Comparison of ENCODE assay signal across 22 cellular contexts in genomic region chrX:2409796-2410195, GRCh38.
DNase-seq lines count a peak whose midpoint lies in the region; ATAC-seq, FAIRE-seq and TF ChIP-seq lines count a peak whose summit lies in the region.
"Had no signal": no experiment of that assay in that cellular context is flagged by ENCODE, and none has a peak within 500 bp of the region (broad histone marks: within the 10 kb centered on the region; RNA-seq: fewer than 3 reads in every experiment).

No MANE protein-coding gene starts in this region.

- H4K20me1 ChIP-seq in HCT116 (ENCODE audit: insufficient read depth), result no peaks in the 10 kb centered on the region

- H3K9me2 ChIP-seq in HCT116 (ENCODE audit: insufficient read depth), result no peaks in the 10 kb centered on the region

- no peak for ATAC-seq in A549
- no peak for ATAC-seq in HCT116
- ATAC-seq in left colon, result peak; percentile 13
- no peak for ATAC-seq in right cardiac atrium
- no peak for ATAC-seq in GM21737 (IDR thresholded peaks at IDR 0.05; ENCODE audit: unreplicated experiment)
- ATAC-seq in foreskin keratinocyte, result no peak

- TF ChIP-seq POLR2A in A549 (IDR thresholded peaks at IDR 0.05; ENCODE audit: low read length) (no peak), HCT116 (IDR thresholded peaks at IDR 0.05; ENCODE audit: borderline replicate concordance, extremely low read depth, insufficient read depth, insufficient read length) (no peak)

- TF ChIP-seq EP300 in A549 (IDR thresholded peaks at IDR 0.05), result no peak

- no peaks in the 10 kb centered on the region for H3K9me3 ChIP-seq in A549
- H3K9me3 ChIP-seq in HCT116 (ENCODE audit: control insufficient read depth in 1 of 2, insufficient read depth in 1 of 2, low read depth in 1 of 2, low read length in 2 of 2), result no peaks in the 10 kb centered on the region
- H3K9me3 ChIP-seq in right cardiac atrium (ENCODE audit: control insufficient read depth, low read length), result no peaks in the 10 kb centered on the region

- TF ChIP-seq CTCF in A549 (IDR thresholded peaks at IDR 0.05) (no peak), HCT116 (IDR thresholded peaks at IDR 0.05 in 2 of 3, conservative IDR thresholded peaks at IDR 0.05 in 1 of 3; ENCODE audit: borderline replicate concordance in 1 of 3, insufficient read depth in 1 of 3, low read depth in 2 of 3, low read length in 2 of 3) (no peak), nephron (IDR thresholded peaks at IDR 0.05; ENCODE audit: unreplicated experiment in 3 of 3) (no peak), foreskin keratinocyte (conservative IDR thresholded peaks at IDR 0.05) (no peak)

- no peaks in the 10 kb centered on the region for H3K79me2 ChIP-seq in HCT116 (ENCODE audit: insufficient read depth, low read length)

- H3K27ac ChIP-seq in A549, result peak overlapping the region; percentile 62 to 82
- H3K27ac ChIP-seq in HCT116 (ENCODE audit: low read depth, low read length), result peak overlapping the region; percentile 61
- H3K27ac ChIP-seq in right cardiac atrium (ENCODE audit: low read length), result no peak overlapping the region
- no peak overlapping the region for H3K27ac ChIP-seq in foreskin keratinocyte
- H3K27ac ChIP-seq: GM23248 had no signal

- CTCF ChIA-PET in A549 (lab: Yijun Ruan, JAX) (no interaction called here), HCT116 (lab: Charles Lee) (no interaction called here)

- H3K27ac Mint-ChIP-seq in nephron, result peak overlapping the region in 2 of 3 experiments; percentile 5 to 53
- H3K27ac Mint-ChIP-seq: B cell; CD4-positive, alpha-beta T cell had no signal

- WGBS in A549 (ENCODE audit: missing lambda C conversion rate), result 87% methylated on average over 8 of the region's 8 CpGs
- 97% methylated on average over 8 of the region's 8 CpGs for WGBS in right cardiac atrium

- H3K9me3 Mint-ChIP-seq in nephron, result peaks cover 9% of the 10 kb centered on the region
- H3K9me3 Mint-ChIP-seq: CD4-positive, alpha-beta T cell had no signal

- no peak overlapping the region for H3K4me3 Mint-ChIP-seq in nephron
- H3K4me3 Mint-ChIP-seq: B cell; CD4-positive, alpha-beta T cell had no signal

- H3K36me3 ChIP-seq in HCT116 (ENCODE audit: control insufficient read depth in 1 of 2, insufficient read depth in 2 of 2, low read length in 2 of 2), result peaks cover 0 to 5% of the 10 kb centered on the region in 2 experiments; a peak in 1 of 4 replicates

- no peak overlapping the region for H3K9ac ChIP-seq in HCT116 (ENCODE audit: low read length)
- H3K9ac ChIP-seq: GM23248 had no signal

- RAD21 ChIA-PET in HCT116 (lab: Charles Lee; ENCODE audit: low non-redundant PET in 1 of 2, low total read pairs in 2 of 2, uncharacterized antibody in 2 of 2, unreplicated experiment in 2 of 2), result no interaction called here

- no peak overlapping the region for H3K4me3 ChIP-seq in A549
- no peak overlapping the region for H3K4me3 ChIP-seq in HCT116 (replicated peaks in 1 of 2; ENCODE audit: low read depth in 1 of 2, low read length in 2 of 2)
- H3K4me3 ChIP-seq in right cardiac atrium (ENCODE audit: low read length), result no peak overlapping the region
- H3K4me3 ChIP-seq: GM23248 had no signal

- H3K4me2 ChIP-seq in A549 (peak overlapping the region; percentile 72), HCT116 (ENCODE audit: low read length) (peak overlapping the region; percentile 62; the same call in 1 of the 2 replicates)

- H3K27me3 ChIP-seq in HCT116 (ENCODE audit: insufficient read depth, low read length), result no peaks in the 10 kb centered on the region
- no peaks in the 10 kb centered on the region for H3K27me3 ChIP-seq in right cardiac atrium (ENCODE audit: control insufficient read depth, insufficient read depth)
- no peaks in the 10 kb centered on the region for H3K27me3 ChIP-seq in foreskin keratinocyte

- H3K4me1 ChIP-seq in A549 (peaks cover 25% of the 10 kb centered on the region), HCT116 (ENCODE audit: control insufficient read depth in 1 of 2, insufficient read depth in 2 of 2, low read length in 2 of 2) (peaks cover 21 to 26% of the 10 kb centered on the region in 2 experiments), right cardiac atrium (ENCODE audit: control insufficient read depth, insufficient read depth, low read length) (no peaks in the 10 kb centered on the region), foreskin keratinocyte (peaks cover 7% of the 10 kb centered on the region)

- DNase-seq in A549 (ENCODE audit: low read depth in 1 of 2, low spot score in 1 of 2), result no peak
- no peak for DNase-seq in HCT116 (ENCODE audit: low read depth, low spot score)
- DNase-seq in left colon, result no peak
- no peak for DNase-seq in right cardiac atrium
- no peak for DNase-seq in NCI-H526 (lab: John Stamatoyannopoulos, UW)
- no peak for DNase-seq in foreskin keratinocyte
- DNase-seq: 8988T; ACHN; C1 segment of cervical spinal cord; CD4-positive, alpha-beta T cell; DMS153; DMS79 treated with DMSO at 0.1 percent for 48 hours; EL; GDM1; GM23248 had no signal

- H3K36me3 Mint-ChIP-seq in nephron (ENCODE audit: low read depth), result peaks cover 47% of the 10 kb centered on the region

- FAIRE-seq in A549 (lab: Jason Lieb, UNC), result no peak
- FAIRE-seq: D721Med, GM12892, GM19239, H54 had no signal

- no TSS peak for BruUV-seq in HCT116 (replicated peaks; lab: Mats Ljungman, UMichigan)

- TF ChIP-seq RAD21 in A549 (conservative IDR thresholded peaks at IDR 0.05 in 1 of 2, IDR thresholded peaks at IDR 0.05 in 1 of 2) (no peak), HCT116 (IDR thresholded peaks at IDR 0.05; ENCODE audit: low read depth) (no peak)

- intact Hi-C loops in HCT116 (cut with micrococcal nuclease), result no loop called here
- intact Hi-C loops in left colon (cut with DNase I, micrococcal nuclease), result no loop called here
- intact Hi-C loops in right cardiac atrium (cut with DNase I), result no loop called here

- no peaks in the 10 kb centered on the region for H3K27me3 Mint-ChIP-seq in nephron (ENCODE audit: low read depth)
- H3K27me3 Mint-ChIP-seq: B cell; CD4-positive, alpha-beta T cell had no signal

- POLR2A ChIA-PET in A549 (lab: Yijun Ruan, JAX) (no interaction called here), HCT116 (lab: Charles Lee) (no interaction called here)

- peaks cover 6% of the 10 kb centered on the region for H3K4me1 Mint-ChIP-seq in nephron

- H2AFZ ChIP-seq in HCT116 (ENCODE audit: low read depth, low read length, poor library complexity, severe bottlenecking), result no peak overlapping the region
- H2AFZ ChIP-seq: GM23248 had no signal

TF ChIP-seq in A549, 52 proteins besides CTCF, POLR2A, EP300 and RAD21:
- no peak for TF ChIP-seq CHD4 (IDR thresholded peaks at IDR 0.05; ENCODE audit: borderline replicate concordance)
- no peak for TF ChIP-seq SREBF2 (IDR thresholded peaks at IDR 0.05)
- TF ChIP-seq RFX5 (IDR thresholded peaks at IDR 0.05), result no peak
- TF ChIP-seq HOXB13 (CRISPR knock-in tag; IDR thresholded peaks at IDR 0.05; ENCODE audit: low read depth), result no peak
- TF ChIP-seq BHLHE40 (IDR thresholded peaks at IDR 0.05; ENCODE audit: low read depth, low read length), result no peak
- no peak for TF ChIP-seq ATOH8 (CRISPR knock-in tag; IDR thresholded peaks at IDR 0.05; ENCODE audit: low read depth)
- no peak for TF ChIP-seq PHF8 (IDR thresholded peaks at IDR 0.05; ENCODE audit: borderline replicate concordance, low read depth)
- no peak for TF ChIP-seq NPAS2 (CRISPR knock-in tag; IDR thresholded peaks at IDR 0.05; ENCODE audit: borderline replicate concordance)
- no peak for TF ChIP-seq E2F6 (IDR thresholded peaks at IDR 0.05; ENCODE audit: borderline replicate concordance, low read depth)
- TF ChIP-seq CBX2 (IDR thresholded peaks at IDR 0.05; ENCODE audit: borderline replicate concordance, low read depth), result no peak
- no peak for TF ChIP-seq FOXS1 (CRISPR knock-in tag; IDR thresholded peaks at IDR 0.05)

TF ChIP-seq in HCT116, 20 proteins besides CTCF, POLR2A, EP300 and RAD21 (continues in another document):
- TF ChIP-seq ELF1 (IDR thresholded peaks at IDR 0.05; ENCODE audit: borderline replicate concordance, low read depth), result no peak
- TF ChIP-seq POLR2AphosphoS5 (IDR thresholded peaks at IDR 0.05; ENCODE audit: low read depth, low read length), result no peak
- no peak for TF ChIP-seq EZH2 (IDR thresholded peaks at IDR 0.05)
- no peak for TF ChIP-seq TCF7L2 (IDR thresholded peaks at IDR 0.05; ENCODE audit: borderline replicate concordance, extremely low read depth, insufficient read depth, insufficient read length)
- TF ChIP-seq ZFX (IDR thresholded peaks at IDR 0.05), result no peak
- no peak for TF ChIP-seq MAX (IDR thresholded peaks at IDR 0.05)
- TF ChIP-seq ZNF274 (IDR thresholded peaks at IDR 0.05; ENCODE audit: low read depth, low read length), result no peak
- no peak for TF ChIP-seq CEBPB (IDR thresholded peaks at IDR 0.05; ENCODE audit: low read depth)
- TF ChIP-seq YY1 (IDR thresholded peaks at IDR 0.05; ENCODE audit: extremely low read depth, insufficient replicate concordance, low read depth, low read length), result no peak
- no peak for TF ChIP-seq JUND (IDR thresholded peaks at IDR 0.05)
- no peak for TF ChIP-seq SRF (IDR thresholded peaks at IDR 0.05; ENCODE audit: low read depth)
- no peak for TF ChIP-seq REST (IDR thresholded peaks at IDR 0.05; ENCODE audit: low read depth)

Comparison
In these comparisons a context has a peak if more than half of its experiments do, and no peak if none do; other contexts are left out.
1. H3K27ac ChIP-seq: peak in A549 (2 of 2) and HCT116 (single experiment); none in right cardiac atrium (single experiment) and foreskin keratinocyte (single experiment).